ENCODE assay signal across 1 cellular context in the genomic region with DNA sequence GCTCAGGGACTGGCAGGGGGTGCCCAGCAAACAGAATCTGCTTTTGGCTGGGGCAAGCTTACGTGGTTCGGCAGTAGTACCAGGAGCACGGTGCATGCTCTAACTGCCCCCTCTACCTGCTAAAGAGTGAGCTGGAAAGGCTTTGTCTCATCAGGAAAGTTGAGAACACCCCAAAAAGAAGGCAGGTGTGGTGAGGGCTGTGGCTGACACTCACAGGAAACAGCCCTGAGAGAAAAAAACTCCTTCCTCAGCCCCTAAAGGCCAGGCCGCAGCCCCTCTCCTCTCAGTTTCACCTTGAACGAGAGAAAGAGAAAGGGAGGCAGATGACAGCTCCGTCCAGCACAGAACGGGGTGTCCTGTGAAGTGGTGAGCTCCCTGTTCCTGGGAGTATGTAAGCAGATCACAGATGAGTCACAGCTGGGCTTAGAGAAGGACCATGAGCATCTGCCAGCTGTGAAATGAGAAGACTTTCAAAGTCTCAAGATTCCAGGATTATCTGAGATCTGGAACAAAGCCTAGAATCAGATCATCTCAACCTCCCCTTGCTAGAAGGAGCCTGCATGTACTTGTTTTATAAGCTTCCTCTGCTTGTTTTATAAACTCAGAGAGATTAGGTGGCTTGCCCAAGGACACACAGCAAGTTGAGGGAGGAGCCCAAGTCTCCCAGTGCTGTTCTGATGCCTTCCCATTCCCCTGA.
TF ChIP-seq lines count a peak whose summit lies in the region.

No MANE protein-coding gene starts in this region.

TF ChIP-seq in WTC11, 78 proteins besides CTCF, POLR2A, EP300 and RAD21 (continued from another document):
- TF ChIP-seq, protein P1, sequence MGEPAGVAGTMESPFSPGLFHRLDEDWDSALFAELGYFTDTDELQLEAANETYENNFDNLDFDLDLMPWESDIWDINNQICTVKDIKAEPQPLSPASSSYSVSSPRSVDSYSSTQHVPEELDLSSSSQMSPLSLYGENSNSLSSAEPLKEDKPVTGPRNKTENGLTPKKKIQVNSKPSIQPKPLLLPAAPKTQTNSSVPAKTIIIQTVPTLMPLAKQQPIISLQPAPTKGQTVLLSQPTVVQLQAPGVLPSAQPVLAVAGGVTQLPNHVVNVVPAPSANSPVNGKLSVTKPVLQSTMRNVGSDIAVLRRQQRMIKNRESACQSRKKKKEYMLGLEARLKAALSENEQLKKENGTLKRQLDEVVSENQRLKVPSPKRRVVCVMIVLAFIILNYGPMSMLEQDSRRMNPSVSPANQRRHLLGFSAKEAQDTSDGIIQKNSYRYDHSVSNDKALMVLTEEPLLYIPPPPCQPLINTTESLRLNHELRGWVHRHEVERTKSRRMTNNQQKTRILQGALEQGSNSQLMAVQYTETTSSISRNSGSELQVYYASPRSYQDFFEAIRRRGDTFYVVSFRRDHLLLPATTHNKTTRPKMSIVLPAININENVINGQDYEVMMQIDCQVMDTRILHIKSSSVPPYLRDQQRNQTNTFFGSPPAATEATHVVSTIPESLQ (CRISPR knock-in tag; IDR thresholded peaks at IDR 0.05): no peak
- TF ChIP-seq, protein P2, sequence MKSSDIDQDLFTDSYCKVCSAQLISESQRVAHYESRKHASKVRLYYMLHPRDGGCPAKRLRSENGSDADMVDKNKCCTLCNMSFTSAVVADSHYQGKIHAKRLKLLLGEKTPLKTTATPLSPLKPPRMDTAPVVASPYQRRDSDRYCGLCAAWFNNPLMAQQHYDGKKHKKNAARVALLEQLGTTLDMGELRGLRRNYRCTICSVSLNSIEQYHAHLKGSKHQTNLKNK (CRISPR knock-in tag; IDR thresholded peaks at IDR 0.05): no peak
- TF ChIP-seq TEAD4 (CRISPR knock-in tag; IDR thresholded peaks at IDR 0.05): no peak
- TF ChIP-seq ZNF671 (CRISPR knock-in tag; IDR thresholded peaks at IDR 0.05): no peak
- TF ChIP-seq RELA (CRISPR knock-in tag; IDR thresholded peaks at IDR 0.05; ENCODE audit: borderline replicate concordance): no peak
- TF ChIP-seq TCF7 (CRISPR knock-in tag; IDR thresholded peaks at IDR 0.05; ENCODE audit: low read depth): no peak
